In the genomic region with DNA sequence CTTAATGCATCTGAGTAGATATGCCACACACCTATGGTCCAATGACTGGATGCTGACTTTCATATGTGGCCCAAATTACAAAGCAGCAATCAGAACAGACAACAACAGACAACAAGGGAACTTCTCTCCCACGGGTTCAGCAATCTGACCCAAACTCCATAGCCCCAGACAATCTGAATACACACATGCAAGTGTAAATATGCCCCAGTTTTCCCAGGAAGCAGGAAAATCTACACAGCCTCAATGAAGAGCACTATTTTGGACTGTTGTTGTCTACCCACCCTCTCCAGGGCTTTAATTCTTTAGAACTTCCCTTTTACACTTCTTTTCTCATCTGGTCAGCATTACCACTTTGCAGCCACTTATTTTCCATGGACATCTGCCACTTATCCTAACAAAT, we compare ENCODE assay signal across 11 cellular contexts. TPM values are rescaled to one million over a fixed set of nuclear protein-coding genes. Genes with fewer than 3 reads are reported as not detected.
DNase-seq lines count a peak whose midpoint lies in the region; ATAC-seq, FAIRE-seq and TF ChIP-seq lines count a peak whose summit lies in the region.
"Had no signal": no experiment of that assay in that cellular context is flagged by ENCODE, and none has a peak within 500 bp of the region (broad histone marks: within the 10 kb centered on the region; RNA-seq: fewer than 3 reads in every experiment).

No MANE protein-coding gene starts in this region.

- peaks cover 64% of the 10 kb centered on the region for H3K4me1 ChIP-seq in HepG2 (ENCODE audit: insufficient read depth, low read length)
- H3K4me1 ChIP-seq in subcutaneous abdominal adipose tissue (ENCODE audit: control insufficient read depth in 5 of 5, insufficient read depth in 5 of 5, low read length in 5 of 5): peaks cover 5 to 52% (median 43%) of the 10 kb centered on the region in 5 donors

- FAIRE-seq in HepG2 (lab: Jason Lieb, UNC): peak; percentile 18

- H3K4me3 Mint-ChIP-seq in activated naive CD4-positive, alpha-beta T cell treated with anti-CD3 and anti-CD28 coated beads, Interleukin-2, amount 10 ng/mL, durations not matched to agents 7 days and 5 days: peak overlapping the region; percentile 26
- H3K4me3 Mint-ChIP-seq in activated T-helper 2 cell treated with anti-CD3 and anti-CD28 coated beads, Interferon-gamma antibody, Interleukin-2, Interleukin-4, amounts not matched to agents 10 μg/mL and 5 μg/mL and 100 μg/mL, durations not matched to agents 14 hours and 24 hours and 36 hours (ENCODE audit: low read depth): peak overlapping the region; percentile 62

- CTCF ChIA-PET in activated naive CD4-positive, alpha-beta T cell treated with anti-CD3 and anti-CD28 coated beads, Interleukin-2, amount 10 ng/mL, durations not matched to agents 7 days and 5 days (lab: Charles Lee): no interaction called here
- CTCF ChIA-PET in HepG2 (lab: Yijun Ruan, JAX; ENCODE audit: low intra/inter-chr PET ratio, low total read pairs): no interaction called here

- H3K9me3 Mint-ChIP-seq in activated naive CD4-positive, alpha-beta T cell treated with anti-CD3 and anti-CD28 coated beads, Interleukin-2, amount 10 ng/mL, durations not matched to agents 7 days and 5 days: no peaks in the 10 kb centered on the region
- no peaks in the 10 kb centered on the region for H3K9me3 Mint-ChIP-seq in activated T-helper 2 cell treated with anti-CD3 and anti-CD28 coated beads, Interferon-gamma antibody, Interleukin-2, Interleukin-4, amounts not matched to agents 10 μg/mL and 5 μg/mL and 100 μg/mL, durations not matched to agents 14 hours and 24 hours and 36 hours

- no peaks in the 10 kb centered on the region for H3K9me3 ChIP-seq in HepG2 (ENCODE audit: low read length)
- H3K9me3 ChIP-seq in subcutaneous abdominal adipose tissue (ENCODE audit: control insufficient read depth in 5 of 5, low read length in 5 of 5): no peaks in the 10 kb centered on the region

- H3K27me3 ChIP-seq in HepG2 (ENCODE audit: control insufficient read depth in 1 of 2, insufficient read depth in 2 of 2, low read length in 2 of 2) (no peaks in the 10 kb centered on the region; a peak in 2 of 5 replicates), subcutaneous abdominal adipose tissue (ENCODE audit: control insufficient read depth in 5 of 5, insufficient read depth in 4 of 5, low read length in 5 of 5) (no peaks in the 10 kb centered on the region)

- no peak for TF ChIP-seq RAD21 in HepG2 (CRISPR knock-in tag; IDR thresholded peaks at IDR 0.05)

- DNase-seq in activated naive CD4-positive, alpha-beta T cell treated with anti-CD3 and anti-CD28 coated beads, Interleukin-2, amount 10 ng/mL, durations not matched to agents 7 days and 5 days: no peak
- no peak for DNase-seq in activated naive CD4-positive, alpha-beta T cell treated with anti-CD3 and anti-CD28 coated beads, Interleukin-2, amount 50 U/mL, for 16 hours
- no peak for DNase-seq in activated T-helper 2 cell treated with anti-CD3 and anti-CD28 coated beads, Interferon-gamma antibody, Interleukin-2, Interleukin-4, amounts not matched to agents 10 μg/mL and 5 μg/mL and 100 μg/mL, durations not matched to agents 14 hours and 24 hours and 36 hours (ENCODE audit: low spot score)
- DNase-seq in HepG2 (ENCODE audit: low spot score) (peak; percentile 17), GM20000 (ENCODE audit: low spot score) (no peak), germinal center (ENCODE audit: low spot score) (no peak)
- DNase-seq: left colon, SW 1271 had no signal

- intact Hi-C loops in activated T-helper 2 cell treated with anti-CD3 and anti-CD28 coated beads, Interferon-gamma antibody, Interleukin-2, Interleukin-4, amounts not matched to agents 10 μg/mL and 5 μg/mL and 100 μg/mL, durations not matched to agents 14 hours and 24 hours and 36 hours (cut with micrococcal nuclease): loop anchor here (10.0 kb wide), 2 partner anchors 301 to 339 kb away; no protein-coding TSS in a partner anchor
- intact Hi-C loops in HepG2 (cut with micrococcal nuclease; ENCODE audit: unreplicated experiment): loop anchor here (5.0 to 10.0 kb wide), 2 partner anchors 67 to 99 kb away; no protein-coding TSS in a partner anchor

- H3K9ac ChIP-seq in HepG2 (ENCODE audit: insufficient read depth, low read depth, low read length) (peak overlapping the region; percentile 37; the same call in 1 of the 2 replicates), subcutaneous abdominal adipose tissue (ENCODE audit: low read length in 5 of 5) (peak overlapping the region in 2 of 5 donors; percentile 4 to 42)

- H3K79me2 ChIP-seq in HepG2 (ENCODE audit: insufficient read depth, low read length): peaks cover 64% of the 10 kb centered on the region

- peak overlapping the region; percentile 95 for H3K4me2 ChIP-seq in HepG2 (ENCODE audit: low read depth, low read length)

- H3K36me3 ChIP-seq in HepG2 (replicated peaks in 1 of 2; ENCODE audit: control insufficient read depth in 1 of 2, insufficient read depth in 2 of 2, low read length in 2 of 2): no peaks in the 10 kb centered on the region
- peaks cover 0 to 3% (median 0%) of the 10 kb centered on the region in 5 donors for H3K36me3 ChIP-seq in subcutaneous abdominal adipose tissue (ENCODE audit: control insufficient read depth in 5 of 5, insufficient read depth in 5 of 5, low read length in 5 of 5)

- no peaks in the 10 kb centered on the region for H3K27me3 Mint-ChIP-seq in activated naive CD4-positive, alpha-beta T cell treated with anti-CD3 and anti-CD28 coated beads, Interleukin-2, amount 10 ng/mL, durations not matched to agents 7 days and 5 days
- H3K27me3 Mint-ChIP-seq in activated T-helper 2 cell treated with anti-CD3 and anti-CD28 coated beads, Interferon-gamma antibody, Interleukin-2, Interleukin-4, amounts not matched to agents 10 μg/mL and 5 μg/mL and 100 μg/mL, durations not matched to agents 14 hours and 24 hours and 36 hours (ENCODE audit: low read depth): no peaks in the 10 kb centered on the region

- H3K27ac Mint-ChIP-seq in activated naive CD4-positive, alpha-beta T cell treated with anti-CD3 and anti-CD28 coated beads, Interleukin-2, amount 10 ng/mL, durations not matched to agents 7 days and 5 days: no peak overlapping the region
- no peak overlapping the region for H3K27ac Mint-ChIP-seq in activated T-helper 2 cell treated with anti-CD3 and anti-CD28 coated beads, Interferon-gamma antibody, Interleukin-2, Interleukin-4, amounts not matched to agents 10 μg/mL and 5 μg/mL and 100 μg/mL, durations not matched to agents 14 hours and 24 hours and 36 hours

- in situ Hi-C loops in HepG2 (cut with HindIII; ENCODE audit: extremely low pct_ligation_motif_present, low pct_unique_long_range_greater_than_20kb): no loop called here

- WGBS in HepG2 (ENCODE audit: low lambda C conversion rate): 14% methylated on average over 1 of the region's 1 CpG

- TF ChIP-seq CTCF in HepG2 (CRISPR knock-in tag; IDR thresholded peaks at IDR 0.05): no peak
- no peak for TF ChIP-seq CTCF in GM20000 (IDR thresholded peaks at IDR 0.05; ENCODE audit: extremely low read depth, missing control alignments)

- H3K4me1 Mint-ChIP-seq in activated naive CD4-positive, alpha-beta T cell treated with anti-CD3 and anti-CD28 coated beads, Interleukin-2, amount 10 ng/mL, durations not matched to agents 7 days and 5 days: peaks cover 52% of the 10 kb centered on the region
- H3K4me1 Mint-ChIP-seq in activated T-helper 2 cell treated with anti-CD3 and anti-CD28 coated beads, Interferon-gamma antibody, Interleukin-2, Interleukin-4, amounts not matched to agents 10 μg/mL and 5 μg/mL and 100 μg/mL, durations not matched to agents 14 hours and 24 hours and 36 hours (ENCODE audit: low read depth): peaks cover 43% of the 10 kb centered on the region

- TF ChIP-seq EP300 in HepG2 (IDR thresholded peaks at IDR 0.05; ENCODE audit: low read depth in 2 of 2, low read length in 2 of 2) (no peak), HepG2 (CRISPR knock-in tag; IDR thresholded peaks at IDR 0.05; ENCODE audit: borderline replicate concordance) (no peak)

- H2AFZ ChIP-seq in HepG2 (ENCODE audit: low read length): no peak overlapping the region

- peak overlapping the region; percentile 28 to 98 (median 36); a peak in 5 of 6 replicates for H3K4me3 ChIP-seq in HepG2 (replicated peaks in 1 of 3; ENCODE audit: insufficient read depth in 1 of 3, low read depth in 2 of 3, low read length in 3 of 3)
- H3K4me3 ChIP-seq in subcutaneous abdominal adipose tissue (ENCODE audit: low read depth in 1 of 5, low read length in 5 of 5): no peak overlapping the region
- H3K4me3 ChIP-seq: skin epidermis had no signal

- BruUV-seq in HepG2 (replicated peaks; lab: Mats Ljungman, UMichigan): TSS peak; percentile 54

- ATAC-seq in HepG2 (no peak), GM21529 (IDR thresholded peaks at IDR 0.05; ENCODE audit: unreplicated experiment) (no peak)
- ATAC-seq: left colon had no signal

- H3K27ac ChIP-seq in HepG2 (ENCODE audit: extremely low read length, insufficient read depth, low read length): peak overlapping the region; percentile 37
- H3K27ac ChIP-seq in subcutaneous abdominal adipose tissue (ENCODE audit: low read depth, low read length): peak overlapping the region; percentile 6
- H3K27ac ChIP-seq: skin epidermis had no signal

- peaks cover 40% of the 10 kb centered on the region for H3K36me3 Mint-ChIP-seq in activated naive CD4-positive, alpha-beta T cell treated with anti-CD3 and anti-CD28 coated beads, Interleukin-2, amount 10 ng/mL, durations not matched to agents 7 days and 5 days
- H3K36me3 Mint-ChIP-seq in activated T-helper 2 cell treated with anti-CD3 and anti-CD28 coated beads, Interferon-gamma antibody, Interleukin-2, Interleukin-4, amounts not matched to agents 10 μg/mL and 5 μg/mL and 100 μg/mL, durations not matched to agents 14 hours and 24 hours and 36 hours (ENCODE audit: low read depth): peaks cover 31% of the 10 kb centered on the region

- peaks cover 24% of the 10 kb centered on the region for H4K20me1 ChIP-seq in HepG2 (ENCODE audit: insufficient read depth, low read length)

- POLR2A ChIA-PET in HepG2 (lab: Yijun Ruan, JAX): no interaction called here

- no peak for TF ChIP-seq POLR2A in HepG2 (IDR thresholded peaks at IDR 0.05; ENCODE audit: insufficient read depth in 1 of 2, low read depth in 2 of 2, low read length in 2 of 2)

RNA-seq across cellular contexts. Expression of gene CCNY, which starts 2.0 kb away (rescaled TPM):
- total RNA-seq in activated T-helper 2 cell treated with anti-CD3 and anti-CD28 coated beads, Interferon-gamma antibody, Interleukin-2, Interleukin-4, amounts not matched to agents 10 μg/mL and 5 μg/mL and 100 μg/mL, durations not matched to agents 14 hours and 24 hours and 36 hours: 60.4 and 67.1 TPM in 2 replicates
- total RNA-seq in HepG2 (2016; rRNA removed; fragmentation: Illumina TruSeq; extraction: Trizol): 54.7 and 63.6 TPM in 2 replicates
- total RNA-seq in HepG2 (2016; cell fraction: cytosol; rRNA removed; fragmentation: Illumina TruSeq; extraction: Trizol; ENCODE audit: low read depth): 18.1 and 25.9 TPM in 2 replicates
- total RNA-seq in HepG2 (2016; cell fraction: insoluble cytoplasmic fraction; rRNA removed; fragmentation: Illumina TruSeq; extraction: Trizol): 53.9 and 58.9 TPM in 2 replicates
- 49.7 and 54.2 TPM in 2 replicates for total RNA-seq in HepG2 (2016; cell fraction: membrane; rRNA removed; fragmentation: Illumina TruSeq; extraction: Trizol)
- 31.8 and 32.4 TPM in 2 replicates for total RNA-seq in HepG2 (2016; cell fraction: nucleus; rRNA removed; fragmentation: Illumina TruSeq; extraction: Trizol)
- polyA plus RNA-seq in HepG2 (2011; rRNA removed): 46.4 and 48.2 TPM in 2 replicates
- polyA plus RNA-seq in HepG2 (2011; cell fraction: cytosol; rRNA removed): 27.7 and 34.1 TPM in 2 replicates
- polyA plus RNA-seq in HepG2 (2011; cell fraction: nucleus; rRNA removed): 12.4 and 14.5 TPM in 2 replicates
- 49.5 and 71.9 TPM in 2 replicates for polyA plus RNA-seq in HepG2 (2012)
- polyA plus RNA-seq in HepG2 (2016; cell fraction: cytosol; fragmentation: Illumina TruSeq; extraction: Trizol; ENCODE audit: low read depth): 25.8 and 27.0 TPM in 2 replicates
- 74.5 and 85.3 TPM in 2 replicates for polyA plus RNA-seq in HepG2 (2016; cell fraction: insoluble cytoplasmic fraction; fragmentation: Illumina TruSeq; extraction: Trizol; ENCODE audit: low read depth)
- 59.1 and 60.1 TPM in 2 replicates for polyA plus RNA-seq in HepG2 (2016; cell fraction: membrane; fragmentation: Illumina TruSeq; extraction: Trizol; ENCODE audit: low read depth)
- 48.6 and 48.7 TPM in 2 replicates for polyA plus RNA-seq in HepG2 (2016; cell fraction: nucleus; fragmentation: Illumina TruSeq; extraction: Trizol; ENCODE audit: insufficient read depth, low read depth)
- 42.9 and 44.3 TPM in 2 replicates for polyA minus RNA-seq in HepG2 (2011; rRNA and poly(A)+ RNA removed; ENCODE audit: low replicate concordance)
- polyA minus RNA-seq in HepG2 (2011; cell fraction: cytosol; rRNA and poly(A)+ RNA removed): 25.1 and 33.3 TPM in 2 replicates
- 27.3 and 40.3 TPM in 2 replicates for polyA minus RNA-seq in HepG2 (2011; cell fraction: nucleus; rRNA and poly(A)+ RNA removed)

Comparison
In these comparisons a context has a peak if more than half of its experiments do, and no peak if none do; other contexts are left out.
1. H3K4me3 ChIP-seq: peak in HepG2 (3 of 3); none in subcutaneous abdominal adipose tissue (0 of 5).